In genomic region chr6:11535801-11536230, GRCh38 we compare ENCODE assay signal across 10 cellular contexts. TPM values are rescaled to one million over a fixed set of nuclear protein-coding genes. Genes with fewer than 3 reads are reported as not detected.
A peak's percentile ranks its signal among the peaks of the same experiment; 100 is the strongest.
DNase-seq lines count a peak whose midpoint lies in the region; ATAC-seq and TF ChIP-seq lines count a peak whose summit lies in the region.
"Had no signal": no experiment of that assay in that cellular context is flagged by ENCODE, and none has a peak within 500 bp of the region (broad histone marks: within the 10 kb centered on the region; RNA-seq: fewer than 3 reads in every experiment).

No MANE protein-coding gene starts in this region.

- in situ Hi-C loops in ACHN (cut with HindIII; ENCODE audit: low pct_ligation_motif_present, low pct_unique_long_range_greater_than_20kb, low sequenced_read_pairs): no loop called here

- TF ChIP-seq CTCF in HFF-Myc (IDR thresholded peaks at IDR 0.05; ENCODE audit: low read depth, low read length, missing control alignments): no peak

- ATAC-seq in HG03196 (IDR thresholded peaks at IDR 0.05; ENCODE audit: unreplicated experiment): no peak

- DNase-seq in ACHN (peak; percentile 61), HFF-Myc (ENCODE audit: extremely low read depth, low read depth) (peak; percentile 29), T1000 (lab: John Stamatoyannopoulos, UW) (peak; percentile 16), glomerular endothelial cell (ENCODE audit: extremely low read depth, low read depth, low spot score) (peak; percentile 68), NCI-H1436 (lab: John Stamatoyannopoulos, UW) (no peak), activated gamma-delta T cell (lab: John Stamatoyannopoulos, UW) (no peak)
- DNase-seq in activated effector memory CD4-positive, alpha-beta T cell treated with anti-CD3 and anti-CD28 coated beads, Interleukin-2, amount 50 U/mL, for 16 hours: no peak
- DNase-seq: kidney, NCI-H446 treated with DMSO at 0.1 percent for 48 hours had no signal

- H3K4me3 ChIP-seq in HFF-Myc (replicated peaks; ENCODE audit: low read depth, low read length): no peak overlapping the region

RNA-seq across cellular contexts. Expression of gene TMEM170B, which starts 1.7 kb away (rescaled TPM):
- 2.5 and 2.7 TPM in 2 replicates for total RNA-seq in glomerular endothelial cell

Comparison
In these comparisons a context has a peak if more than half of its experiments do, and no peak if none do; other contexts are left out.
1. DNase-seq: peak in ACHN (single experiment), HFF-Myc (single experiment), T1000 (single experiment) and glomerular endothelial cell (single experiment); none in NCI-H1436 (single experiment), activated effector memory CD4-positive, alpha-beta T cell treated with anti-CD3 and anti-CD28 coated beads, Interleukin-2, amount 50 U/mL, for 16 hours (single experiment) and activated gamma-delta T cell (single experiment).